Comparison of ENCODE assay signal across 23 cellular contexts in the genomic region with DNA sequence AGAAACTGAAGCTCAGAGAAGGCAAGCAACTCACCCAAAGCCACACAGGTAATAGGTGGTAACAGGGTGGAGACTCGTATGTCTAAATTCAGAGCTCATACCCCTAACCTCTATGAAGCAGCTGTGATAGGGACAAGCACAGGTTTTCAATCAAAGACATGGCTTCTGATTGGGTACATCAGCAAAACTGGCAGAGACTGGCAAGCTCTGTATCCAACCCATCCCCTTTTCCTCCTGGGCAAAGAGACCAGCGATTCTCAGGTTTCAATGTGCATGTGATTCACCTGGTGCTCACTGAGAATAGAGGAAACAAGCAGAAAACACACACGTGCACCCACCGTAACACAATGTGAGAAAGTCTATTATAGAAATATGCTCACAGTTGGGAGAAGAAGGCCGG.
"Had no signal": no experiment of that assay in that cellular context is flagged by ENCODE, and none has a peak within 500 bp of the region (broad histone marks: within the 10 kb centered on the region; RNA-seq: fewer than 3 reads in every experiment).

No MANE protein-coding gene starts in this region.

- ATAC-seq: activated CD4-positive, CD25-positive, alpha-beta regulatory T cell treated with anti-CD3 and anti-CD28 coated beads, Interleukin-2, amount 50 U/mL, for 24 hours; activated CD8-positive, alpha-beta memory T cell treated with anti-CD3 and anti-CD28 coated beads, Interleukin-2, amount 10 ng/mL, durations not matched to agents 7 days and 5 days; activated naive CD4-positive, alpha-beta T cell treated with anti-CD3 and anti-CD28 coated beads, Interleukin-2, amount 50 U/mL, for 72 hours; effector memory CD8-positive, alpha-beta T cell; left cardiac atrium had no signal

- H3K9me3 Mint-ChIP-seq: effector memory CD8-positive, alpha-beta T cell; stimulated activated naive CD8-positive, alpha-beta T cell treated with anti-CD3 and anti-CD28 coated beads, Interleukin-15, Interleukin-2, amounts not matched to agents 100 ng/mL and 50 ng/mL, for 24 hours had no signal

- H2AFZ ChIP-seq: parathyroid adenoma had no signal

- H3K4me3 Mint-ChIP-seq: activated CD8-positive, alpha-beta memory T cell treated with anti-CD3 and anti-CD28 coated beads, Interleukin-2, amount 10 ng/mL, durations not matched to agents 7 days and 5 days; activated T-cell treated with anti-CD3 and anti-CD28 coated beads, Interleukin-2, amount 50 U/mL, for 24 hours; brain; dendritic cell treated with granulocyte-macrophage colony-stimulating factor and Interleukin-4, amounts not matched to agents 40 ng/mL and 50 ng/mL, for 4 days; effector memory CD8-positive, alpha-beta T cell; immature natural killer cell; naive B cell; stimulated activated naive CD8-positive, alpha-beta T cell treated with anti-CD3 and anti-CD28 coated beads, Interleukin-15, Interleukin-2, amounts not matched to agents 100 ng/mL and 50 ng/mL, for 24 hours had no signal

- H3K27me3 Mint-ChIP-seq: brain had no signal

- H3K27ac Mint-ChIP-seq: activated CD8-positive, alpha-beta memory T cell treated with anti-CD3 and anti-CD28 coated beads, Interleukin-2, amount 10 ng/mL, durations not matched to agents 7 days and 5 days; activated naive CD4-positive, alpha-beta T cell treated with anti-CD3 and anti-CD28 coated beads, Interleukin-2, amount 50 U/mL, for 72 hours; activated T-cell treated with anti-CD3 and anti-CD28 coated beads, Interleukin-2, amount 50 U/mL, for 24 hours; effector memory CD8-positive, alpha-beta T cell; immature natural killer cell; stimulated activated naive CD8-positive, alpha-beta T cell treated with anti-CD3 and anti-CD28 coated beads, Interleukin-15, Interleukin-2, amounts not matched to agents 100 ng/mL and 50 ng/mL, for 24 hours had no signal

- H3K27ac ChIP-seq: parathyroid adenoma, upper lobe of left lung had no signal

- H3K9ac ChIP-seq: parathyroid adenoma had no signal

- H3K4me1 Mint-ChIP-seq: immature natural killer cell, naive B cell had no signal

- H3K79me2 ChIP-seq: parathyroid adenoma had no signal

- DNase-seq: activated CD4-positive, alpha-beta T cell treated with anti-CD3 and anti-CD28 coated beads, Interleukin-2, amount 50 U/mL, for 4 hours; activated CD8-positive, alpha-beta memory T cell treated with anti-CD3 and anti-CD28 coated beads, Interleukin-2, amount 10 ng/mL, durations not matched to agents 7 days and 5 days; activated effector memory CD4-positive, alpha-beta T cell treated with anti-CD3 and anti-CD28 coated beads, Interleukin-2, amount 50 U/mL, for 16 hours; activated T-cell treated with anti-CD3 and anti-CD28 coated beads, Interleukin-2, amount 50 U/mL, for 24 hours; amygdala; cerebellar nuclear complex; effector memory CD8-positive, alpha-beta T cell; hypothalamus; immature natural killer cell; left cardiac atrium; midbrain; naive B cell; retina; stimulated activated CD4-positive, alpha-beta T cell treated with anti-CD3 and anti-CD28 coated beads, Interleukin-15, amount 100 ng/mL, for 24 hours; stimulated activated CD4-positive, alpha-beta T cell treated with anti-CD3 and anti-CD28 coated beads, Interleukin-4, amount 100 ng/mL, for 24 hours; upper lobe of left lung had no signal

- H3K4me1 ChIP-seq: parathyroid adenoma, upper lobe of left lung had no signal

- H3K27me3 ChIP-seq: upper lobe of left lung had no signal

- H3K36me3 Mint-ChIP-seq: brain, immature natural killer cell, naive B cell had no signal

- H3K36me3 ChIP-seq: upper lobe of left lung had no signal

- H3K9me3 ChIP-seq: upper lobe of left lung had no signal

- H3K4me3 ChIP-seq: lung, upper lobe of left lung had no signal
